Comparison of ENCODE assay signal across 17 cellular contexts in genomic region chr2:44522846-44523245, GRCh38.
A peak's percentile ranks its signal among the peaks of the same experiment; 100 is the strongest.
DNase-seq lines count a peak whose midpoint lies in the region; TF ChIP-seq lines count a peak whose summit lies in the region.
"Had no signal": no experiment of that assay in that cellular context is flagged by ENCODE, and none has a peak within 500 bp of the region (broad histone marks: within the 10 kb centered on the region; RNA-seq: fewer than 3 reads in every experiment).

No MANE protein-coding gene starts in this region.

- peaks cover 5% of the 10 kb centered on the region for H3K36me3 Mint-ChIP-seq in type B pancreatic cell

- peaks cover 6% of the 10 kb centered on the region for H3K9me3 Mint-ChIP-seq in type B pancreatic cell

- no peaks in the 10 kb centered on the region for H3K27me3 Mint-ChIP-seq in type B pancreatic cell

- H3K4me3 ChIP-seq in AG10803 (ENCODE audit: low read length), result no peak overlapping the region
- H3K4me3 ChIP-seq: HAP-1 had no signal

- DNase-seq in AG10803 (ENCODE audit: low read depth) (peak; percentile 57), GM04503 (ENCODE audit: low read depth) (peak; percentile 19), fibroblast of gingiva (ENCODE audit: low read depth) (peak; percentile 71), fibroblast of the conjunctiva (ENCODE audit: low read depth) (peak; percentile 18), DMS79 treated with DMSO at 0.1 percent for 48 hours (lab: John Stamatoyannopoulos, UW) (no peak), type B pancreatic cell (ENCODE audit: extremely low spot score, unreplicated experiment) (no peak)
- DNase-seq in activated naive CD4-positive, alpha-beta T cell (lab: John Stamatoyannopoulos, UW), result no peak
- DNase-seq: AML-193; BE2C; C1 segment of cervical spinal cord; Calu3; CD4-positive, alpha-beta memory T cell; COR-L47; DND-41; GOT3; HFFc6 had no signal

- TF ChIP-seq CTCF in AG10803 (conservative IDR thresholded peaks at IDR 0.05; ENCODE audit: low read length) (no peak), type B pancreatic cell (conservative IDR thresholded peaks at IDR 0.05) (no peak)

- no peaks in the 10 kb centered on the region for H3K4me1 Mint-ChIP-seq in type B pancreatic cell (ENCODE audit: unreplicated experiment)

- H3K4me3 Mint-ChIP-seq in type B pancreatic cell, result no peak overlapping the region
- H3K4me3 Mint-ChIP-seq: CD4-positive, alpha-beta memory T cell; HFFc6 had no signal

- H3K27ac Mint-ChIP-seq in type B pancreatic cell, result no peak overlapping the region
- H3K27ac Mint-ChIP-seq: CD4-positive, alpha-beta memory T cell; HFFc6 had no signal

Comparison
In these comparisons a context has a peak if more than half of its experiments do, and no peak if none do; other contexts are left out.
1. DNase-seq: peak in AG10803 (single experiment), GM04503 (single experiment), fibroblast of gingiva (single experiment) and fibroblast of the conjunctiva (single experiment); none in DMS79 treated with DMSO at 0.1 percent for 48 hours (single experiment), activated naive CD4-positive, alpha-beta T cell (0 of 4) and type B pancreatic cell (single experiment).